ENCODE assay signal across 1 cellular context in the genomic region with DNA sequence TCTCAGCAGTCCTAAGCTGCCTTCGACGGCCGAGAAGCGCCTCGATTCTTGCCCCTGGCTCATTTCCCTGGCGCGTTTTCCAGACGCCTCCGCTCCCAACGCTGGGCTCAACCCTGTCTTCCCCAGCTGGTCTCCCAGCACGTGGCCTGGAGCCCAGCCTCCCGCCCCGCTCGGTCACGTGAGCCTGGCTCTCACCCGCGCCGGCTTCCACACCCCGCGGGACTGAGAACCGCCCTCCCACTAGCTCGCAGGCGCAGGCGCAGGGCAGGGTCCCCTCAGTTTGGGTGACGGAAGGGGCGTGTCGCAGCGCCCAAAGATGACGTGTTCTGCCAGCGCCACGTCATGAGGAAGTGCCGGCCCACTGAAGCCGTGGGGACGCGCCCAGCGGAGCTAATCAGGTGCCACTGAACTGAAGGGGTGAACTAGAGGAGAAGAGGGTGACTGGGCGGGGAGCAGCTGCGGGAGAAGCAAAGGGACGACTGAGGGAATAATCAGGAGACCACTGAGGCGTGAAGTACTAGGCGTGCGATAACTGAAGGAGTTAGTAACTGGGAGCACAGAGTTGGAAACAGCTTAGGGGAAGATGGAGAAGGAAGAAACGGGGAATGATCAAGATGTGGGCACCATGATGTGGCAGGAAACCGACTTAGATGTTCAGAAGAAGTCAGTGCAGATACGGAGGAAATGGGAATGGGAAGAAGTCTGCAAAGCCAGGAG.
TF ChIP-seq lines count a peak whose summit lies in the region.

A gene with protein sequence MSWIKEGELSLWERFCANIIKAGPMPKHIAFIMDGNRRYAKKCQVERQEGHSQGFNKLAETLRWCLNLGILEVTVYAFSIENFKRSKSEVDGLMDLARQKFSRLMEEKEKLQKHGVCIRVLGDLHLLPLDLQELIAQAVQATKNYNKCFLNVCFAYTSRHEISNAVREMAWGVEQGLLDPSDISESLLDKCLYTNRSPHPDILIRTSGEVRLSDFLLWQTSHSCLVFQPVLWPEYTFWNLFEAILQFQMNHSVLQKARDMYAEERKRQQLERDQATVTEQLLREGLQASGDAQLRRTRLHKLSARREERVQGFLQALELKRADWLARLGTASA (plus strand): TSS at position 343 of the 717 bp plus-strand sequence. CDS start 625 bp downstream, outside the sequence.

TF ChIP-seq in WTC11, 78 proteins besides CTCF, POLR2A, EP300 and RAD21 (continued from another document and continues in another):
- TF ChIP-seq, protein P1, sequence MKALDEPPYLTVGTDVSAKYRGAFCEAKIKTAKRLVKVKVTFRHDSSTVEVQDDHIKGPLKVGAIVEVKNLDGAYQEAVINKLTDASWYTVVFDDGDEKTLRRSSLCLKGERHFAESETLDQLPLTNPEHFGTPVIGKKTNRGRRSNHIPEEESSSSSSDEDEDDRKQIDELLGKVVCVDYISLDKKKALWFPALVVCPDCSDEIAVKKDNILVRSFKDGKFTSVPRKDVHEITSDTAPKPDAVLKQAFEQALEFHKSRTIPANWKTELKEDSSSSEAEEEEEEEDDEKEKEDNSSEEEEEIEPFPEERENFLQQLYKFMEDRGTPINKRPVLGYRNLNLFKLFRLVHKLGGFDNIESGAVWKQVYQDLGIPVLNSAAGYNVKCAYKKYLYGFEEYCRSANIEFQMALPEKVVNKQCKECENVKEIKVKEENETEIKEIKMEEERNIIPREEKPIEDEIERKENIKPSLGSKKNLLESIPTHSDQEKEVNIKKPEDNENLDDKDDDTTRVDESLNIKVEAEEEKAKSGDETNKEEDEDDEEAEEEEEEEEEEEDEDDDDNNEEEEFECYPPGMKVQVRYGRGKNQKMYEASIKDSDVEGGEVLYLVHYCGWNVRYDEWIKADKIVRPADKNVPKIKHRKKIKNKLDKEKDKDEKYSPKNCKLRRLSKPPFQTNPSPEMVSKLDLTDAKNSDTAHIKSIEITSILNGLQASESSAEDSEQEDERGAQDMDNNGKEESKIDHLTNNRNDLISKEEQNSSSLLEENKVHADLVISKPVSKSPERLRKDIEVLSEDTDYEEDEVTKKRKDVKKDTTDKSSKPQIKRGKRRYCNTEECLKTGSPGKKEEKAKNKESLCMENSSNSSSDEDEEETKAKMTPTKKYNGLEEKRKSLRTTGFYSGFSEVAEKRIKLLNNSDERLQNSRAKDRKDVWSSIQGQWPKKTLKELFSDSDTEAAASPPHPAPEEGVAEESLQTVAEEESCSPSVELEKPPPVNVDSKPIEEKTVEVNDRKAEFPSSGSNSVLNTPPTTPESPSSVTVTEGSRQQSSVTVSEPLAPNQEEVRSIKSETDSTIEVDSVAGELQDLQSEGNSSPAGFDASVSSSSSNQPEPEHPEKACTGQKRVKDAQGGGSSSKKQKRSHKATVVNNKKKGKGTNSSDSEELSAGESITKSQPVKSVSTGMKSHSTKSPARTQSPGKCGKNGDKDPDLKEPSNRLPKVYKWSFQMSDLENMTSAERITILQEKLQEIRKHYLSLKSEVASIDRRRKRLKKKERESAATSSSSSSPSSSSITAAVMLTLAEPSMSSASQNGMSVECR (CRISPR knock-in tag; IDR thresholded peaks at IDR 0.05; ENCODE audit: borderline replicate concordance), result peak; percentile 96; the same call in 1 of the 2 replicates
- TF ChIP-seq, protein P2, sequence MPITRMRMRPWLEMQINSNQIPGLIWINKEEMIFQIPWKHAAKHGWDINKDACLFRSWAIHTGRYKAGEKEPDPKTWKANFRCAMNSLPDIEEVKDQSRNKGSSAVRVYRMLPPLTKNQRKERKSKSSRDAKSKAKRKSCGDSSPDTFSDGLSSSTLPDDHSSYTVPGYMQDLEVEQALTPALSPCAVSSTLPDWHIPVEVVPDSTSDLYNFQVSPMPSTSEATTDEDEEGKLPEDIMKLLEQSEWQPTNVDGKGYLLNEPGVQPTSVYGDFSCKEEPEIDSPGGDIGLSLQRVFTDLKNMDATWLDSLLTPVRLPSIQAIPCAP (CRISPR knock-in tag; IDR thresholded peaks at IDR 0.05), result peak; percentile 51; the same call in 1 of the 2 replicates
- TF ChIP-seq SMAD3 (CRISPR knock-in tag; IDR thresholded peaks at IDR 0.05; ENCODE audit: borderline replicate concordance) (peak; percentile 78; the same call in 1 of the 2 replicates), FOXJ3 (CRISPR knock-in tag; IDR thresholded peaks at IDR 0.05; ENCODE audit: borderline replicate concordance) (no peak), NR1H2 (CRISPR knock-in tag; IDR thresholded peaks at IDR 0.05) (no peak), FOXP1 (CRISPR knock-in tag; IDR thresholded peaks at IDR 0.05; ENCODE audit: borderline replicate concordance) (peak; percentile 97), KAT7 (CRISPR knock-in tag; IDR thresholded peaks at IDR 0.05; ENCODE audit: borderline replicate concordance) (peak; percentile 82), ZNF396 (CRISPR knock-in tag; IDR thresholded peaks at IDR 0.05; ENCODE audit: borderline replicate concordance) (no peak), OVOL2 (CRISPR knock-in tag; IDR thresholded peaks at IDR 0.05; ENCODE audit: borderline replicate concordance) (no peak), SMAD4 (CRISPR knock-in tag; IDR thresholded peaks at IDR 0.05) (no peak), SOX15 (CRISPR knock-in tag; IDR thresholded peaks at IDR 0.05) (no peak), ZNF671 (CRISPR knock-in tag; IDR thresholded peaks at IDR 0.05) (peak; percentile 25; the same call in 1 of the 2 replicates), GTF2I (CRISPR knock-in tag; conservative IDR thresholded peaks at IDR 0.05) (no peak), ZNF423 (CRISPR knock-in tag; IDR thresholded peaks at IDR 0.05) (peak; percentile 35; the same call in 1 of the 2 replicates), IRF2 (CRISPR knock-in tag; IDR thresholded peaks at IDR 0.05; ENCODE audit: borderline replicate concordance, low read depth) (no peak), CREM (CRISPR knock-in tag; IDR thresholded peaks at IDR 0.05) (peak; percentile 99), SP1 (CRISPR knock-in tag; conservative IDR thresholded peaks at IDR 0.05) (peak; percentile 100), NFE2L1 (CRISPR knock-in tag; IDR thresholded peaks at IDR 0.05) (peak; percentile 66; the same call in 1 of the 2 replicates), ZNF317 (CRISPR knock-in tag; IDR thresholded peaks at IDR 0.05; ENCODE audit: borderline replicate concordance, low read depth) (no peak), NFYB (CRISPR knock-in tag; conservative IDR thresholded peaks at IDR 0.05; ENCODE audit: low read depth) (no peak)
- TF ChIP-seq, protein P3, sequence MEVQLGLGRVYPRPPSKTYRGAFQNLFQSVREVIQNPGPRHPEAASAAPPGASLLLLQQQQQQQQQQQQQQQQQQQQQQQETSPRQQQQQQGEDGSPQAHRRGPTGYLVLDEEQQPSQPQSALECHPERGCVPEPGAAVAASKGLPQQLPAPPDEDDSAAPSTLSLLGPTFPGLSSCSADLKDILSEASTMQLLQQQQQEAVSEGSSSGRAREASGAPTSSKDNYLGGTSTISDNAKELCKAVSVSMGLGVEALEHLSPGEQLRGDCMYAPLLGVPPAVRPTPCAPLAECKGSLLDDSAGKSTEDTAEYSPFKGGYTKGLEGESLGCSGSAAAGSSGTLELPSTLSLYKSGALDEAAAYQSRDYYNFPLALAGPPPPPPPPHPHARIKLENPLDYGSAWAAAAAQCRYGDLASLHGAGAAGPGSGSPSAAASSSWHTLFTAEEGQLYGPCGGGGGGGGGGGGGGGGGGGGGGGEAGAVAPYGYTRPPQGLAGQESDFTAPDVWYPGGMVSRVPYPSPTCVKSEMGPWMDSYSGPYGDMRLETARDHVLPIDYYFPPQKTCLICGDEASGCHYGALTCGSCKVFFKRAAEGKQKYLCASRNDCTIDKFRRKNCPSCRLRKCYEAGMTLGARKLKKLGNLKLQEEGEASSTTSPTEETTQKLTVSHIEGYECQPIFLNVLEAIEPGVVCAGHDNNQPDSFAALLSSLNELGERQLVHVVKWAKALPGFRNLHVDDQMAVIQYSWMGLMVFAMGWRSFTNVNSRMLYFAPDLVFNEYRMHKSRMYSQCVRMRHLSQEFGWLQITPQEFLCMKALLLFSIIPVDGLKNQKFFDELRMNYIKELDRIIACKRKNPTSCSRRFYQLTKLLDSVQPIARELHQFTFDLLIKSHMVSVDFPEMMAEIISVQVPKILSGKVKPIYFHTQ (CRISPR knock-in tag; IDR thresholded peaks at IDR 0.05), result no peak
- TF ChIP-seq, protein P4, sequence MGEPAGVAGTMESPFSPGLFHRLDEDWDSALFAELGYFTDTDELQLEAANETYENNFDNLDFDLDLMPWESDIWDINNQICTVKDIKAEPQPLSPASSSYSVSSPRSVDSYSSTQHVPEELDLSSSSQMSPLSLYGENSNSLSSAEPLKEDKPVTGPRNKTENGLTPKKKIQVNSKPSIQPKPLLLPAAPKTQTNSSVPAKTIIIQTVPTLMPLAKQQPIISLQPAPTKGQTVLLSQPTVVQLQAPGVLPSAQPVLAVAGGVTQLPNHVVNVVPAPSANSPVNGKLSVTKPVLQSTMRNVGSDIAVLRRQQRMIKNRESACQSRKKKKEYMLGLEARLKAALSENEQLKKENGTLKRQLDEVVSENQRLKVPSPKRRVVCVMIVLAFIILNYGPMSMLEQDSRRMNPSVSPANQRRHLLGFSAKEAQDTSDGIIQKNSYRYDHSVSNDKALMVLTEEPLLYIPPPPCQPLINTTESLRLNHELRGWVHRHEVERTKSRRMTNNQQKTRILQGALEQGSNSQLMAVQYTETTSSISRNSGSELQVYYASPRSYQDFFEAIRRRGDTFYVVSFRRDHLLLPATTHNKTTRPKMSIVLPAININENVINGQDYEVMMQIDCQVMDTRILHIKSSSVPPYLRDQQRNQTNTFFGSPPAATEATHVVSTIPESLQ (CRISPR knock-in tag; IDR thresholded peaks at IDR 0.05), result no peak
- TF ChIP-seq, protein P5, sequence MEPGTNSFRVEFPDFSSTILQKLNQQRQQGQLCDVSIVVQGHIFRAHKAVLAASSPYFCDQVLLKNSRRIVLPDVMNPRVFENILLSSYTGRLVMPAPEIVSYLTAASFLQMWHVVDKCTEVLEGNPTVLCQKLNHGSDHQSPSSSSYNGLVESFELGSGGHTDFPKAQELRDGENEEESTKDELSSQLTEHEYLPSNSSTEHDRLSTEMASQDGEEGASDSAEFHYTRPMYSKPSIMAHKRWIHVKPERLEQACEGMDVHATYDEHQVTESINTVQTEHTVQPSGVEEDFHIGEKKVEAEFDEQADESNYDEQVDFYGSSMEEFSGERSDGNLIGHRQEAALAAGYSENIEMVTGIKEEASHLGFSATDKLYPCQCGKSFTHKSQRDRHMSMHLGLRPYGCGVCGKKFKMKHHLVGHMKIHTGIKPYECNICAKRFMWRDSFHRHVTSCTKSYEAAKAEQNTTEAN (CRISPR knock-in tag; IDR thresholded peaks at IDR 0.05), result 0 out of 2 replicates have a peak, but pooled peaks have one; percentile 42
- TF ChIP-seq, protein P6, sequence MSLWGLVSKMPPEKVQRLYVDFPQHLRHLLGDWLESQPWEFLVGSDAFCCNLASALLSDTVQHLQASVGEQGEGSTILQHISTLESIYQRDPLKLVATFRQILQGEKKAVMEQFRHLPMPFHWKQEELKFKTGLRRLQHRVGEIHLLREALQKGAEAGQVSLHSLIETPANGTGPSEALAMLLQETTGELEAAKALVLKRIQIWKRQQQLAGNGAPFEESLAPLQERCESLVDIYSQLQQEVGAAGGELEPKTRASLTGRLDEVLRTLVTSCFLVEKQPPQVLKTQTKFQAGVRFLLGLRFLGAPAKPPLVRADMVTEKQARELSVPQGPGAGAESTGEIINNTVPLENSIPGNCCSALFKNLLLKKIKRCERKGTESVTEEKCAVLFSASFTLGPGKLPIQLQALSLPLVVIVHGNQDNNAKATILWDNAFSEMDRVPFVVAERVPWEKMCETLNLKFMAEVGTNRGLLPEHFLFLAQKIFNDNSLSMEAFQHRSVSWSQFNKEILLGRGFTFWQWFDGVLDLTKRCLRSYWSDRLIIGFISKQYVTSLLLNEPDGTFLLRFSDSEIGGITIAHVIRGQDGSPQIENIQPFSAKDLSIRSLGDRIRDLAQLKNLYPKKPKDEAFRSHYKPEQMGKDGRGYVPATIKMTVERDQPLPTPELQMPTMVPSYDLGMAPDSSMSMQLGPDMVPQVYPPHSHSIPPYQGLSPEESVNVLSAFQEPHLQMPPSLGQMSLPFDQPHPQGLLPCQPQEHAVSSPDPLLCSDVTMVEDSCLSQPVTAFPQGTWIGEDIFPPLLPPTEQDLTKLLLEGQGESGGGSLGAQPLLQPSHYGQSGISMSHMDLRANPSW (CRISPR knock-in tag; conservative IDR thresholded peaks at IDR 0.05; ENCODE audit: low read depth), result no peak
- TF ChIP-seq, protein P7, sequence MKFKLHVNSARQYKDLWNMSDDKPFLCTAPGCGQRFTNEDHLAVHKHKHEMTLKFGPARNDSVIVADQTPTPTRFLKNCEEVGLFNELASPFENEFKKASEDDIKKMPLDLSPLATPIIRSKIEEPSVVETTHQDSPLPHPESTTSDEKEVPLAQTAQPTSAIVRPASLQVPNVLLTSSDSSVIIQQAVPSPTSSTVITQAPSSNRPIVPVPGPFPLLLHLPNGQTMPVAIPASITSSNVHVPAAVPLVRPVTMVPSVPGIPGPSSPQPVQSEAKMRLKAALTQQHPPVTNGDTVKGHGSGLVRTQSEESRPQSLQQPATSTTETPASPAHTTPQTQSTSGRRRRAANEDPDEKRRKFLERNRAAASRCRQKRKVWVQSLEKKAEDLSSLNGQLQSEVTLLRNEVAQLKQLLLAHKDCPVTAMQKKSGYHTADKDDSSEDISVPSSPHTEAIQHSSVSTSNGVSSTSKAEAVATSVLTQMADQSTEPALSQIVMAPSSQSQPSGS (CRISPR knock-in tag; IDR thresholded peaks at IDR 0.05; ENCODE audit: borderline replicate concordance, low read depth), result no peak
- TF ChIP-seq, protein P8, sequence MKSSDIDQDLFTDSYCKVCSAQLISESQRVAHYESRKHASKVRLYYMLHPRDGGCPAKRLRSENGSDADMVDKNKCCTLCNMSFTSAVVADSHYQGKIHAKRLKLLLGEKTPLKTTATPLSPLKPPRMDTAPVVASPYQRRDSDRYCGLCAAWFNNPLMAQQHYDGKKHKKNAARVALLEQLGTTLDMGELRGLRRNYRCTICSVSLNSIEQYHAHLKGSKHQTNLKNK (CRISPR knock-in tag; IDR thresholded peaks at IDR 0.05), result no peak
- TF ChIP-seq, protein P9, sequence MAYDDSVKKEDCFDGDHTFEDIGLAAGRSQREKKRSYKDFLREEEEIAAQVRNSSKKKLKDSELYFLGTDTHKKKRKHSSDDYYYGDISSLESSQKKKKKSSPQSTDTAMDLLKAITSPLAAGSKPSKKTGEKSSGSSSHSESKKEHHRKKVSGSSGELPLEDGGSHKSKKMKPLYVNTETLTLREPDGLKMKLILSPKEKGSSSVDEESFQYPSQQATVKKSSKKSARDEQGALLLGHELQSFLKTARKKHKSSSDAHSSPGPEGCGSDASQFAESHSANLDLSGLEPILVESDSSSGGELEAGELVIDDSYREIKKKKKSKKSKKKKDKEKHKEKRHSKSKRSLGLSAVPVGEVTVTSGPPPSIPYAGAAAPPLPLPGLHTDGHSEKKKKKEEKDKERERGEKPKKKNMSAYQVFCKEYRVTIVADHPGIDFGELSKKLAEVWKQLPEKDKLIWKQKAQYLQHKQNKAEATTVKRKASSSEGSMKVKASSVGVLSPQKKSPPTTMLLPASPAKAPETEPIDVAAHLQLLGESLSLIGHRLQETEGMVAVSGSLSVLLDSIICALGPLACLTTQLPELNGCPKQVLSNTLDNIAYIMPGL (CRISPR knock-in tag; IDR thresholded peaks at IDR 0.05), result 0 out of 2 replicates have a peak, but pooled peaks have one; percentile 16
